Comparison of ENCODE assay signal across 1 cellular context in the genomic region with DNA sequence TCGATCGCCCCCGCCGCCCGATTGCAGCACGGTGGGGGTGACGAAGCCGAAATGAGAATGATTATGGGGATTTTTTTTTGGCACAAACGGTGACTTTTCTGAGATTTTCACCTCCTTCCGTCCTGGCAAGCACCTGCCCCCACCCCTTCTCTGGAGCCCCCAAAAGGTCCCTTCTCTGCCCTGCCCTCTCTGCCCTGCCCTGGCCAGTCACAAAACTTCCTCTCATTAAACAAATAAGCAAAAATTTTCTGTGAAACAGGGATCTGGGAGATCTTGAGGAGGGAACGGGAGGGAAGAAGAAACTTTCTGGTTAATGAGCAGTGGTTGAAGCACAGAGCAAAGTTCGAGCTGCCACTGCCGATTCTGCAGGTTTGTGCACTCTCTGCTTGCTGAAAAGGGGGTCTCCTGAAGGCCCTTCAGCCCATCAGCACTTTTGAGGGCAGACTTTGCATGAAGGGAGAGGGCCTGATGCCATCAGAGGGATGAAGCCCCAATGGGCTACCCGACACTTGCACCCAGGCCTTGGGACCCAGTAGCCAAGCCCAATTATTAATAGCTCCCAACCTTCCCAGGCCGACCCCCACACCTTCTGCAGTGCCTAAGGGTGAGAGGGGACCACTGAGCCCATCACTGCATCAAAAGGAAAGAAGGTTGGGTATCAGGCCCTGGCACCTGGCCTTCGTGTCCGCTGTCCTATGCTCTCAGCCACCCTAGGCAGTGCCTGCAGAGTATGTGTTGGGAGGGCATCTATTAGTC.
TF ChIP-seq lines count a peak whose summit lies in the region.

No MANE protein-coding gene starts in this region.

TF ChIP-seq in GM23338, 12 proteins besides CTCF, POLR2A, EP300 and RAD21:
- TF ChIP-seq EZH2 (IDR thresholded peaks at IDR 0.05; ENCODE audit: low read depth, unreplicated experiment) (peak; percentile 85), STAT1 (IDR thresholded peaks at IDR 0.05; ENCODE audit: unreplicated experiment) (no peak)
